In genomic region chr2:12715878-12716249, GRCh38 we compare ENCODE assay signal across 8 cellular contexts. TPM values are rescaled to one million over a fixed set of nuclear protein-coding genes. Genes with fewer than 3 reads are reported as not detected.
A peak's percentile ranks its signal among the peaks of the same experiment; 100 is the strongest.
DNase-seq lines count a peak whose midpoint lies in the region; ATAC-seq and TF ChIP-seq lines count a peak whose summit lies in the region.

No MANE protein-coding gene starts in this region.

- no peaks in the 10 kb centered on the region for H3K9me3 Mint-ChIP-seq in stimulated activated effector memory CD8-positive, alpha-beta T cell treated with anti-CD3 and anti-CD28 coated beads, Interleukin-12 subunit alpha, Interleukin-12 subunit beta, amount 100 ng/mL, for 72 hours

- H3K27ac Mint-ChIP-seq in stimulated activated effector memory CD8-positive, alpha-beta T cell treated with anti-CD3 and anti-CD28 coated beads, Interleukin-12 subunit alpha, Interleukin-12 subunit beta, amount 100 ng/mL, for 72 hours = peak overlapping the region; percentile 88

- DNase-seq in ELR (ENCODE audit: low read depth) = peak; percentile 63
- DNase-seq in NOMO-1 (lab: John Stamatoyannopoulos, UW; ENCODE audit: unreplicated experiment in 2 of 2) = peak; percentile 59 to 66
- DNase-seq in activated T-cell treated with anti-CD3 and anti-CD28 coated beads for 1 hour (ENCODE audit: low read depth) = peak; percentile 81
- peak; percentile 44 for DNase-seq in epithelial cell of proximal tubule (ENCODE audit: low read depth)
- DNase-seq in myocyte (ENCODE audit: low read depth) = peak; percentile 90
- peak; percentile 66 to 82 for DNase-seq in stimulated activated effector memory CD8-positive, alpha-beta T cell treated with anti-CD3 and anti-CD28 coated beads, Interleukin-12 subunit alpha, Interleukin-12 subunit beta, amount 100 ng/mL, for 72 hours (ENCODE audit: low spot score in 2 of 2)

- TF ChIP-seq CTCF in epithelial cell of proximal tubule (conservative IDR thresholded peaks at IDR 0.05; ENCODE audit: low read depth, low read length) = peak; percentile 79

- ATAC-seq in HG03342 (IDR thresholded peaks at IDR 0.05; ENCODE audit: unreplicated experiment) = peak; percentile 35
- peak; percentile 63 for ATAC-seq in stimulated activated effector memory CD8-positive, alpha-beta T cell treated with anti-CD3 and anti-CD28 coated beads, Interleukin-12 subunit alpha, Interleukin-12 subunit beta, amount 100 ng/mL, for 72 hours
- ATAC-seq in GM18861 (IDR thresholded peaks at IDR 0.05; ENCODE audit: unreplicated experiment) = no peak

- peaks cover 27% of the 10 kb centered on the region for H3K36me3 Mint-ChIP-seq in stimulated activated effector memory CD8-positive, alpha-beta T cell treated with anti-CD3 and anti-CD28 coated beads, Interleukin-12 subunit alpha, Interleukin-12 subunit beta, amount 100 ng/mL, for 72 hours

- H3K4me1 Mint-ChIP-seq in stimulated activated effector memory CD8-positive, alpha-beta T cell treated with anti-CD3 and anti-CD28 coated beads, Interleukin-12 subunit alpha, Interleukin-12 subunit beta, amount 100 ng/mL, for 72 hours = peaks cover 52% of the 10 kb centered on the region

- peak overlapping the region; percentile 98 for H3K4me3 Mint-ChIP-seq in stimulated activated effector memory CD8-positive, alpha-beta T cell treated with anti-CD3 and anti-CD28 coated beads, Interleukin-12 subunit alpha, Interleukin-12 subunit beta, amount 100 ng/mL, for 72 hours

- peak overlapping the region; percentile 59 for H3K4me3 ChIP-seq in epithelial cell of proximal tubule (ENCODE audit: low read depth, low read length)

RNA-seq across cellular contexts. Expression of gene TRIB2, which starts 0.9 kb away (rescaled TPM):
- total RNA-seq in epithelial cell of proximal tubule = 11.1 and 14.2 TPM in 2 replicates
- 11.3 and 12.3 TPM in 2 replicates for total RNA-seq in myocyte
- 15.2 TPM for polyA plus RNA-seq in myocyte (2012)
